Comparison of ENCODE assay signal across 1 cellular context in genomic region chr9:94773655-94774054, GRCh38.
TF ChIP-seq lines count a peak whose summit lies in the region.

No MANE protein-coding gene starts in this region.

TF ChIP-seq in IMR-90, 13 proteins besides CTCF, POLR2A, EP300 and RAD21 (continued from another document):
- TF ChIP-seq, protein P1, sequence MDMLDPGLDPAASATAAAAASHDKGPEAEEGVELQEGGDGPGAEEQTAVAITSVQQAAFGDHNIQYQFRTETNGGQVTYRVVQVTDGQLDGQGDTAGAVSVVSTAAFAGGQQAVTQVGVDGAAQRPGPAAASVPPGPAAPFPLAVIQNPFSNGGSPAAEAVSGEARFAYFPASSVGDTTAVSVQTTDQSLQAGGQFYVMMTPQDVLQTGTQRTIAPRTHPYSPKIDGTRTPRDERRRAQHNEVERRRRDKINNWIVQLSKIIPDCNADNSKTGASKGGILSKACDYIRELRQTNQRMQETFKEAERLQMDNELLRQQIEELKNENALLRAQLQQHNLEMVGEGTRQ (IDR thresholded peaks at IDR 0.05; ENCODE audit: low read depth, low read length): no peak
- no peak for TF ChIP-seq SMC3 (IDR thresholded peaks at IDR 0.05; ENCODE audit: low read depth, low read length)
- TF ChIP-seq, protein P2, sequence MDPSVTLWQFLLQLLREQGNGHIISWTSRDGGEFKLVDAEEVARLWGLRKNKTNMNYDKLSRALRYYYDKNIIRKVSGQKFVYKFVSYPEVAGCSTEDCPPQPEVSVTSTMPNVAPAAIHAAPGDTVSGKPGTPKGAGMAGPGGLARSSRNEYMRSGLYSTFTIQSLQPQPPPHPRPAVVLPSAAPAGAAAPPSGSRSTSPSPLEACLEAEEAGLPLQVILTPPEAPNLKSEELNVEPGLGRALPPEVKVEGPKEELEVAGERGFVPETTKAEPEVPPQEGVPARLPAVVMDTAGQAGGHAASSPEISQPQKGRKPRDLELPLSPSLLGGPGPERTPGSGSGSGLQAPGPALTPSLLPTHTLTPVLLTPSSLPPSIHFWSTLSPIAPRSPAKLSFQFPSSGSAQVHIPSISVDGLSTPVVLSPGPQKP (IDR thresholded peaks at IDR 0.05; ENCODE audit: borderline replicate concordance, low read depth, low read length): no peak
- TF ChIP-seq FOS (IDR thresholded peaks at IDR 0.05; ENCODE audit: low read depth, low read length): no peak
- TF ChIP-seq CHD1 (IDR thresholded peaks at IDR 0.05; ENCODE audit: low read depth, low read length): no peak
